Comparison of ENCODE assay signal across 7 cellular contexts in the genomic region with DNA sequence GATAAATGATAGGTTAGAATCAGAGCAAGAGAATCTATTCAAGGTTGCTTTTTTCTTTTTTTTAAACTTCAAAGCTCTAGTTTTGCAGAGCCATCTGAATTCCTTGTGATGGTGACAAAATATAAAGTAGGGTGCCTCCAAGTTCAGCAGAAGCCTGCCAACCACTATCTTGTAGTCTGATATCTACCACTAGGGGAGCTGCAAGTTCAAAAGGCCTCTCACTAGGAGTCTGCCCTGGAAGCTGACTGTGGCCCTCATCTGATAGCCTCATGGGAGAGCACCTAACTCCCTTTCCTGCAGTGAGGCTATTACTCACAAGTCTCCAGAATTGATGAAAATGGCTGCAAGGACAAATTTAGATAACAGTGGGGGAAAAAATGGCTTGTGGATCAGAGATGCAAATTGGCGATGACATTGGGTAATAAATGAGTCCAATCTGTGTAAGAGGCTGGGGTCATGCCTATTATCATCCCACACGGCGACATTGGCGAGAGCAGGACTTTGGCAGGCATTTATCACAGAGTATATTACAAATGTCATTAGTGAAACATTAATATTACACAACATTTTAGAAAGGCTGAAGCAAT. TPM values are rescaled to one million over a fixed set of nuclear protein-coding genes. Genes with fewer than 3 reads are reported as not detected.
DNase-seq lines count a peak whose midpoint lies in the region; ATAC-seq, FAIRE-seq and TF ChIP-seq lines count a peak whose summit lies in the region.

No MANE protein-coding gene starts in this region.

- TF ChIP-seq POLR2A in uterus (IDR thresholded peaks at IDR 0.05) (no peak), suprapubic skin (IDR thresholded peaks at IDR 0.05) (no peak)

- intact Hi-C loops in uterus (cut with DNase I; ENCODE audit: low total_unique reads), result no loop called here

- H3K4me2 ChIP-seq in mesendoderm (ENCODE audit: low read length), result no peak overlapping the region

- no peak overlapping the region for H3K56ac ChIP-seq in mesendoderm (ENCODE audit: low read length)

- no peak overlapping the region for H3K9ac ChIP-seq in mesendoderm (ENCODE audit: low read length)

- no peak overlapping the region for H3K18ac ChIP-seq in mesendoderm (ENCODE audit: low read length)

- peak overlapping the region; percentile 69 for H3K27ac ChIP-seq in mesendoderm (ENCODE audit: low read depth, low read length)
- H3K27ac ChIP-seq in uterus, result no peak overlapping the region
- no peak overlapping the region for H3K27ac ChIP-seq in suprapubic skin

- no peak for TF ChIP-seq EP300 in suprapubic skin (IDR thresholded peaks at IDR 0.05)

- H3K36me3 ChIP-seq in mesendoderm (ENCODE audit: control insufficient read depth, insufficient read depth, low read length) (no peaks in the 10 kb centered on the region), uterus (no peaks in the 10 kb centered on the region), suprapubic skin (no peaks in the 10 kb centered on the region)

- H2BK120ac ChIP-seq in mesendoderm (ENCODE audit: low read depth, low read length), result peak overlapping the region; percentile 78

- H3K4me3 ChIP-seq in WI38 (ENCODE audit: low read depth, low read length) (no peak overlapping the region), mesendoderm (ENCODE audit: low read length) (no peak overlapping the region), uterus (no peak overlapping the region), suprapubic skin (no peak overlapping the region)

- no peak overlapping the region for H2BK15ac ChIP-seq in mesendoderm (replicated peaks; ENCODE audit: low read depth)

- H4K5ac ChIP-seq in mesendoderm (ENCODE audit: low read length), result no peak overlapping the region

- H3K27me3 ChIP-seq in mesendoderm (ENCODE audit: insufficient read depth, low read length, poor library complexity) (no peaks in the 10 kb centered on the region), uterus (no peaks in the 10 kb centered on the region), suprapubic skin (no peaks in the 10 kb centered on the region)

- H3K79me2 ChIP-seq in mesendoderm (ENCODE audit: control insufficient read depth, insufficient read depth, low read length), result no peaks in the 10 kb centered on the region

- no peaks in the 10 kb centered on the region for H3K79me1 ChIP-seq in mesendoderm (ENCODE audit: low read length)

- H2BK5ac ChIP-seq in mesendoderm (ENCODE audit: low read length), result peak overlapping the region; percentile 43

- peak; percentile 51 for TF ChIP-seq CTCF in WI38 (IDR thresholded peaks at IDR 0.05; ENCODE audit: low read depth, low read length)
- no peak for TF ChIP-seq CTCF in uterus (IDR thresholded peaks at IDR 0.05)
- TF ChIP-seq CTCF in suprapubic skin (IDR thresholded peaks at IDR 0.05), result peak in 1 of 2 donors; percentile 23

- ATAC-seq in GM18907 (IDR thresholded peaks at IDR 0.05; ENCODE audit: unreplicated experiment), result peak; percentile 60

- FAIRE-seq in HTR-8/SVneo (lab: Jason Lieb, UNC), result no peak

- H2AK5ac ChIP-seq in mesendoderm (ENCODE audit: low read length), result no peak overlapping the region

- no peak overlapping the region for H3K23ac ChIP-seq in mesendoderm (ENCODE audit: low read length)

- H4K8ac ChIP-seq in mesendoderm (ENCODE audit: low read depth, low read length), result no peak overlapping the region

- no peak overlapping the region for H3K4ac ChIP-seq in mesendoderm (ENCODE audit: low read depth, low read length)

- DNase-seq in HTR-8/SVneo (ENCODE audit: insufficient read length, low spot score) (peak; percentile 42), mesendoderm (peak; percentile 88), uterus (no peak), suprapubic skin (ENCODE audit: low spot score in 2 of 2) (no peak)
- DNase-seq in activated CD4-positive, alpha-beta T cell treated with anti-CD3 and anti-CD28 coated beads for 1 hour, result no peak

- peaks cover 3% of the 10 kb centered on the region for H3K4me1 ChIP-seq in mesendoderm (ENCODE audit: control insufficient read depth, low read depth, low read length)
- H3K4me1 ChIP-seq in uterus, result no peaks in the 10 kb centered on the region
- no peaks in the 10 kb centered on the region for H3K4me1 ChIP-seq in suprapubic skin

- H3K9me3 ChIP-seq in uterus (no peaks in the 10 kb centered on the region), suprapubic skin (no peaks in the 10 kb centered on the region)

- WGBS in mesendoderm (ENCODE audit: extremely low coverage, insufficient coverage, low lambda C conversion rate), result no CpG with 5 or more reads among the region's 4 CpGs
- WGBS in suprapubic skin, result 81% methylated on average over 4 of the region's 4 CpGs

RNA-seq across cellular contexts. Expression of gene ZP4, which starts 10.7 kb away (rescaled TPM):
- not detected for polyA plus RNA-seq in mesendoderm (2013, experiment 1 of 2)
- not detected for polyA plus RNA-seq in mesendoderm (2013, experiment 2 of 2)
- total RNA-seq in uterus (not detected), suprapubic skin (not detected)

Comparison
In these comparisons a context has a peak if more than half of its experiments do, and no peak if none do; other contexts are left out.
1. DNase-seq: peak in HTR-8/SVneo (single experiment) and mesendoderm (single experiment); none in uterus (0 of 2), activated CD4-positive, alpha-beta T cell treated with anti-CD3 and anti-CD28 coated beads for 1 hour (single experiment) and suprapubic skin (0 of 2).